Comparison of ENCODE assay signal across 8 cellular contexts in genomic region chr2:36597532-36598377, GRCh38. TPM values are rescaled to one million over a fixed set of nuclear protein-coding genes. Genes with fewer than 3 reads are reported as not detected.
DNase-seq lines count a peak whose midpoint lies in the region; TF ChIP-seq lines count a peak whose summit lies in the region.

A gene with protein sequence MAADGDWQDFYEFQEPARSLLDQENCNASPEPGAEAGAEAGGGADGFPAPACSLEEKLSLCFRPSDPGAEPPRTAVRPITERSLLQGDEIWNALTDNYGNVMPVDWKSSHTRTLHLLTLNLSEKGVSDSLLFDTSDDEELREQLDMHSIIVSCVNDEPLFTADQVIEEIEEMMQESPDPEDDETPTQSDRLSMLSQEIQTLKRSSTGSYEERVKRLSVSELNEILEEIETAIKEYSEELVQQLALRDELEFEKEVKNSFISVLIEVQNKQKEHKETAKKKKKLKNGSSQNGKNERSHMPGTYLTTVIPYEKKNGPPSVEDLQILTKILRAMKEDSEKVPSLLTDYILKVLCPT (minus strand): TSS chr2:36598168. CDS start chr2:36598142, 26 bp downstream.

- H4K5ac ChIP-seq in H9 (ENCODE audit: insufficient read length, low read depth, low read length), result no peak within 1 kb of the TSS

- H3K27ac ChIP-seq in H9 (ENCODE audit: insufficient read length, low read depth, low read length), result no peak within 1 kb of the TSS
- peak within 1 kb of the TSS; percentile 85 for H3K27ac ChIP-seq in thymus (ENCODE audit: low read depth)

- no peak within 1 kb of the TSS for H2BK120ac ChIP-seq in H9 (ENCODE audit: low read depth, low read length, poor library complexity, severe bottlenecking)

- H3K79me1 ChIP-seq in H9 (ENCODE audit: insufficient read depth, low read depth, low read length, poor library complexity, severe bottlenecking), result no peaks in the 10 kb centered on the region

- H3K4me3 ChIP-seq in Loucy (ENCODE audit: low read length, poor library complexity, severe bottlenecking) (peak within 1 kb of the TSS; percentile 80), thymus (ENCODE audit: low read length) (peak within 1 kb of the TSS; percentile 86)

- H3K4me3 Mint-ChIP-seq in H9 (peak within 1 kb of the TSS; percentile 70 to 79), glutamatergic neuron (ENCODE audit: unreplicated experiment) (peak within 1 kb of the TSS; percentile 87), osteocyte (ENCODE audit: unreplicated experiment) (peak within 1 kb of the TSS; percentile 85)
- H3K4me3 Mint-ChIP-seq in activated naive CD8-positive, alpha-beta T cell treated with anti-CD3 and anti-CD28 coated beads for 36 hours, result peak within 1 kb of the TSS; percentile 87

- H3K9me3 ChIP-seq in H9 (ENCODE audit: control insufficient read depth, low read depth, low read length) (no peaks in the 10 kb centered on the region), Loucy (ENCODE audit: insufficient read depth, low read depth, low read length) (no peaks in the 10 kb centered on the region), thymus (ENCODE audit: control insufficient read depth) (no peaks in the 10 kb centered on the region)

- no peaks in the 10 kb centered on the region for H3K9me3 Mint-ChIP-seq in H9
- no peaks in the 10 kb centered on the region for H3K9me3 Mint-ChIP-seq in activated naive CD8-positive, alpha-beta T cell treated with anti-CD3 and anti-CD28 coated beads for 36 hours
- H3K9me3 Mint-ChIP-seq in glutamatergic neuron (ENCODE audit: unreplicated experiment), result peaks cover 2% of the 10 kb centered on the region
- no peaks in the 10 kb centered on the region for H3K9me3 Mint-ChIP-seq in osteocyte (ENCODE audit: unreplicated experiment)

- DNase-seq in GM03348 (ENCODE audit: low spot score) (peak; percentile 96), H9 (peak; percentile 91), SKM-1 treated with dmso at 0.1 percent for 144 hours (lab: John Stamatoyannopoulos, UW; ENCODE audit: unreplicated experiment) (peak; percentile 65), glutamatergic neuron (peak; percentile 85), osteocyte (ENCODE audit: extremely low spot score, unreplicated experiment) (peak; percentile 91)
- peak; percentile 85 for DNase-seq in activated naive CD8-positive, alpha-beta T cell treated with anti-CD3 and anti-CD28 coated beads for 36 hours

- no peaks in the 10 kb centered on the region for H3K27me3 ChIP-seq in H9 (ENCODE audit: insufficient read depth, low read length)
- no peaks in the 10 kb centered on the region for H3K27me3 ChIP-seq in Loucy (ENCODE audit: insufficient read depth, low read length, poor library complexity, severe bottlenecking)
- no peaks in the 10 kb centered on the region for H3K27me3 ChIP-seq in thymus (ENCODE audit: control insufficient read depth, insufficient read depth)

- no peak within 1 kb of the TSS for H2BK5ac ChIP-seq in H9 (ENCODE audit: insufficient read length, low read length)

- no peak within 1 kb of the TSS for H3K14ac ChIP-seq in H9 (ENCODE audit: insufficient read depth, low read length)

- H3K18ac ChIP-seq in H9 (ENCODE audit: insufficient read length, low read depth, low read length), result no peak within 1 kb of the TSS

- H4K91ac ChIP-seq in H9 (ENCODE audit: insufficient read length, low read depth, low read length), result no peak within 1 kb of the TSS

- H3K36me3 Mint-ChIP-seq in H9 (ENCODE audit: insufficient read depth in 1 of 3, low read depth in 3 of 3), result peaks cover 4 to 28% (median 21%) of the 10 kb centered on the region in 3 experiments
- peaks cover 14% of the 10 kb centered on the region for H3K36me3 Mint-ChIP-seq in activated naive CD8-positive, alpha-beta T cell treated with anti-CD3 and anti-CD28 coated beads for 36 hours
- H3K36me3 Mint-ChIP-seq in glutamatergic neuron (ENCODE audit: unreplicated experiment), result no peaks in the 10 kb centered on the region
- peaks cover 6% of the 10 kb centered on the region for H3K36me3 Mint-ChIP-seq in osteocyte (ENCODE audit: unreplicated experiment)

- H2BK12ac ChIP-seq in H9 (ENCODE audit: insufficient read length, low read depth, low read length), result no peak within 1 kb of the TSS

- no peak within 1 kb of the TSS for H2BK15ac ChIP-seq in H9 (ENCODE audit: low read depth, low read length)

- peaks cover 3% of the 10 kb centered on the region; the same call in 1 of the 2 replicates for H3K4me1 ChIP-seq in H9 (ENCODE audit: insufficient read depth, low read length)
- peaks cover 29% of the 10 kb centered on the region for H3K4me1 ChIP-seq in Loucy (ENCODE audit: insufficient read depth, low read length, poor library complexity, severe bottlenecking)
- peaks cover 13% of the 10 kb centered on the region for H3K4me1 ChIP-seq in thymus (ENCODE audit: control insufficient read depth, insufficient read depth, low read length)

- WGBS in H9 (ENCODE audit: extremely low coverage, insufficient read length, low lambda C conversion rate), result no CpG with 5 or more reads among the region's 81 CpGs
- WGBS in thymus, result under 1% methylated on average over 81 of the region's 81 CpGs

- no peaks in the 10 kb centered on the region for H3F3A ChIP-seq in Loucy (ENCODE audit: low read depth)

- H3K27ac Mint-ChIP-seq in H9 (peak within 1 kb of the TSS in 2 of 3 experiments; percentile 15 to 48; a peak in 3 of 7 replicates), glutamatergic neuron (ENCODE audit: unreplicated experiment) (peak within 1 kb of the TSS; percentile 57), osteocyte (ENCODE audit: unreplicated experiment) (peak within 1 kb of the TSS; percentile 77)
- peak within 1 kb of the TSS; percentile 88 for H3K27ac Mint-ChIP-seq in activated naive CD8-positive, alpha-beta T cell treated with anti-CD3 and anti-CD28 coated beads for 36 hours

- peak within 1 kb of the TSS; percentile 44 for H3K9ac ChIP-seq in H9 (ENCODE audit: extremely low read depth, insufficient read length, low read length)
- peak within 1 kb of the TSS; percentile 59 for H3K9ac ChIP-seq in Loucy (ENCODE audit: low read depth, low read length, poor library complexity, severe bottlenecking)

- H3K23ac ChIP-seq in H9 (ENCODE audit: insufficient read length, low read depth, low read length), result no peak within 1 kb of the TSS

- TF ChIP-seq CTCF in H9 (conservative IDR thresholded peaks at IDR 0.05) (no peak), Loucy (conservative IDR thresholded peaks at IDR 0.05; ENCODE audit: low read length) (no peak), glutamatergic neuron (IDR thresholded peaks at IDR 0.05; ENCODE audit: partially characterized antibody, unreplicated experiment) (no peak), osteocyte (IDR thresholded peaks at IDR 0.05) (peak; percentile 11)

- no peak within 1 kb of the TSS for H3K56ac ChIP-seq in H9 (ENCODE audit: insufficient read length, low read depth, low read length)

- H3K4ac ChIP-seq in H9 (ENCODE audit: low read depth, low read length), result no peak within 1 kb of the TSS

- H3K9me2 ChIP-seq in Loucy (replicated peaks; ENCODE audit: low read depth, low read length), result no peaks in the 10 kb centered on the region

- peaks cover 25 to 34% of the 10 kb centered on the region in 2 experiments for H3K4me1 Mint-ChIP-seq in H9
- H3K4me1 Mint-ChIP-seq in activated naive CD8-positive, alpha-beta T cell treated with anti-CD3 and anti-CD28 coated beads for 36 hours, result peaks cover 28% of the 10 kb centered on the region
- peaks cover 12% of the 10 kb centered on the region for H3K4me1 Mint-ChIP-seq in glutamatergic neuron (ENCODE audit: low read depth, unreplicated experiment)
- H3K4me1 Mint-ChIP-seq in osteocyte (ENCODE audit: unreplicated experiment), result peaks cover 30% of the 10 kb centered on the region

- H2AFZ ChIP-seq in H9 (ENCODE audit: low read length) (no peak within 1 kb of the TSS), Loucy (ENCODE audit: low read length) (peak within 1 kb of the TSS; percentile 82)

- H3K4me2 ChIP-seq in H9 (ENCODE audit: insufficient read depth, insufficient read length, low read length) (peak within 1 kb of the TSS; percentile 81), Loucy (ENCODE audit: low read depth, low read length, poor library complexity, severe bottlenecking) (peak within 1 kb of the TSS; percentile 81)

- no peak within 1 kb of the TSS for H4K8ac ChIP-seq in H9 (replicated peaks; ENCODE audit: insufficient read length, low read depth, low read length)

- H3K23me2 ChIP-seq in H9 (ENCODE audit: insufficient read length, low read depth, low read length, poor library complexity, severe bottlenecking), result peaks cover 4% of the 10 kb centered on the region

- H3K27me3 Mint-ChIP-seq in H9 (ENCODE audit: low read depth) (peaks cover 20% of the 10 kb centered on the region), glutamatergic neuron (ENCODE audit: unreplicated experiment) (peaks cover 2% of the 10 kb centered on the region), osteocyte (ENCODE audit: unreplicated experiment) (no peaks in the 10 kb centered on the region)
- H3K27me3 Mint-ChIP-seq in activated naive CD8-positive, alpha-beta T cell treated with anti-CD3 and anti-CD28 coated beads for 36 hours, result no peaks in the 10 kb centered on the region

- no peaks in the 10 kb centered on the region for H4K20me1 ChIP-seq in H9 (ENCODE audit: control insufficient read depth, insufficient read depth, insufficient read length)
- peaks cover 16% of the 10 kb centered on the region for H4K20me1 ChIP-seq in Loucy (ENCODE audit: insufficient read depth, low read length, poor library complexity, severe bottlenecking)

- no peaks in the 10 kb centered on the region for H3K36me3 ChIP-seq in Loucy (ENCODE audit: insufficient read depth, low read length)
- peaks cover 4% of the 10 kb centered on the region for H3K36me3 ChIP-seq in thymus (ENCODE audit: control insufficient read depth, insufficient read depth)

- H2AK5ac ChIP-seq in H9 (ENCODE audit: insufficient read length, low read length), result no peak within 1 kb of the TSS

- no peak within 1 kb of the TSS for H3T11ph ChIP-seq in H9 (ENCODE audit: low read length)

- no peak within 1 kb of the TSS for H2BK20ac ChIP-seq in H9 (ENCODE audit: low read depth, low read length, poor library complexity, severe bottlenecking)

- H3K79me2 ChIP-seq in H9 (ENCODE audit: insufficient read depth, low read length), result peaks cover 4% of the 10 kb centered on the region; the same call in 1 of the 2 replicates
- H3K79me2 ChIP-seq in Loucy (ENCODE audit: insufficient read depth, low read length), result peaks cover 33% of the 10 kb centered on the region

RNA-seq across cellular contexts. Expression of the gene that starts here (rescaled TPM):
- 22.0 and 27.7 TPM in 2 replicates for total RNA-seq in H9 (2021)
- total RNA-seq in activated naive CD8-positive, alpha-beta T cell treated with anti-CD3 and anti-CD28 coated beads for 36 hours, result 1 to 10 TPM; 7.8 to 9.8 TPM
- total RNA-seq in glutamatergic neuron (ENCODE audit: unreplicated experiment), result 47.3 TPM
- 50.5 and 52.9 TPM in 2 replicates for total RNA-seq in osteocyte
- 28.2 TPM for polyA plus RNA-seq in thymus

Comparison
In these comparisons a context has a peak if more than half of its experiments do, and no peak if none do; other contexts are left out.
1. H3K27ac Mint-ChIP-seq: peak in every context shown above with its lines; median percentile 88 in activated naive CD8-positive, alpha-beta T cell treated with anti-CD3 and anti-CD28 coated beads for 36 hours; 77 in osteocyte; 57 in glutamatergic neuron; 32 in H9.